8 cellular contexts compared by ENCODE assay signal in genomic region chr17:47830396-47830907, GRCh38. TPM values are rescaled to one million over a fixed set of nuclear protein-coding genes. Genes with fewer than 3 reads are reported as not detected.
DNase-seq lines count a peak whose midpoint lies in the region; ATAC-seq and TF ChIP-seq lines count a peak whose summit lies in the region.

No MANE protein-coding gene starts in this region.

- H3K18ac ChIP-seq in trophoblast cell (ENCODE audit: low read length): no peak overlapping the region

- H3K4me3 ChIP-seq in DND-41 (ENCODE audit: low read depth in 1 of 2, low read length in 2 of 2) (peak overlapping the region; percentile 93 to 97), SJCRH30 (peak overlapping the region; percentile 80), esophagus muscularis mucosa (peak overlapping the region; percentile 74 to 88 (median 86)), trophoblast cell (ENCODE audit: low read depth, low read length) (no peak overlapping the region)

- H4K91ac ChIP-seq in trophoblast cell (ENCODE audit: low read depth, low read length): no peak overlapping the region

- H3K9ac ChIP-seq in DND-41 (ENCODE audit: low read depth, low read length) (peak overlapping the region; percentile 77), trophoblast cell (ENCODE audit: low read length) (no peak overlapping the region)

- ATAC-seq in DND-41 (ENCODE audit: insufficient read depth, low read depth) (no peak), HG02798 (IDR thresholded peaks at IDR 0.05; ENCODE audit: poor library complexity, unreplicated experiment) (no peak)

- TF ChIP-seq EP300 in esophagus muscularis mucosa (IDR thresholded peaks at IDR 0.05): no peak

- H2BK120ac ChIP-seq in trophoblast cell (ENCODE audit: insufficient read depth, low read length, poor library complexity): no peak overlapping the region

- H3K79me1 ChIP-seq in trophoblast cell (ENCODE audit: low read length): peaks cover 3% of the 10 kb centered on the region

- H3K79me2 ChIP-seq in DND-41 (ENCODE audit: insufficient read depth, low read length): peaks cover 32% of the 10 kb centered on the region
- no peaks in the 10 kb centered on the region for H3K79me2 ChIP-seq in trophoblast cell (ENCODE audit: control insufficient read depth, insufficient read depth, low read length, poor library complexity)

- H2AK5ac ChIP-seq in trophoblast cell (ENCODE audit: low read length): no peak overlapping the region

- H4K8ac ChIP-seq in trophoblast cell (ENCODE audit: low read depth, low read length): no peak overlapping the region

- H3K27ac ChIP-seq in DND-41 (ENCODE audit: low read length) (peak overlapping the region; percentile 91), SJCRH30 (no peak overlapping the region), esophagus muscularis mucosa (replicated peaks in 1 of 4) (peak overlapping the region in 3 of 4 donors; percentile 73 to 85 (median 77)), trophoblast cell (ENCODE audit: low read depth, low read length) (no peak overlapping the region)

- DNase-seq in DND-41 (no peak), SJCRH30 (no peak), esophagus muscularis mucosa (ENCODE audit: extremely low spot score) (no peak), trophoblast cell (no peak), mesenteric fat pad (ENCODE audit: low spot score) (no peak), NCI-H446 (lab: John Stamatoyannopoulos, UW) (no peak), NK-92 (lab: John Stamatoyannopoulos, UW; ENCODE audit: unreplicated experiment) (no peak)

- no peak overlapping the region for H3K4ac ChIP-seq in trophoblast cell (ENCODE audit: low read depth, low read length)

- WGBS in esophagus muscularis mucosa: 81% methylated on average over 18 of the region's 18 CpGs
- WGBS in trophoblast cell (ENCODE audit: extremely low coverage, insufficient coverage, insufficient read length): no CpG with 5 or more reads among the region's 18 CpGs

- no peaks in the 10 kb centered on the region for H3K27me3 ChIP-seq in DND-41 (ENCODE audit: insufficient read depth, low read length, poor library complexity)
- no peaks in the 10 kb centered on the region for H3K27me3 ChIP-seq in SJCRH30
- H3K27me3 ChIP-seq in esophagus muscularis mucosa: no peaks in the 10 kb centered on the region
- no peaks in the 10 kb centered on the region for H3K27me3 ChIP-seq in trophoblast cell (ENCODE audit: insufficient read depth, low read length)

- H3K9me3 ChIP-seq in DND-41 (ENCODE audit: insufficient read depth, low read length, severe bottlenecking) (no peaks in the 10 kb centered on the region), SJCRH30 (replicated peaks) (no peaks in the 10 kb centered on the region), esophagus muscularis mucosa (no peaks in the 10 kb centered on the region), trophoblast cell (ENCODE audit: insufficient read depth, low read depth, low read length) (no peaks in the 10 kb centered on the region)

- H2AFZ ChIP-seq in DND-41 (ENCODE audit: low read depth, low read length) (peak overlapping the region; percentile 97; the same call in 1 of the 2 replicates), trophoblast cell (ENCODE audit: insufficient read depth, low read length, poor library complexity) (no peak overlapping the region)

- H4K20me1 ChIP-seq in DND-41 (ENCODE audit: insufficient read depth, low read length): peaks cover 6% of the 10 kb centered on the region

- H4K12ac ChIP-seq in trophoblast cell (ENCODE audit: low read depth, low read length): no peak overlapping the region

- H2BK5ac ChIP-seq in trophoblast cell (ENCODE audit: low read depth, low read length, poor library complexity): no peak overlapping the region

- intact Hi-C loops in esophagus muscularis mucosa (cut with DNase I): no loop called here

- TF ChIP-seq POLR2A in esophagus muscularis mucosa (IDR thresholded peaks at IDR 0.05; ENCODE audit: low read depth): no peak

- H3K4me1 ChIP-seq in DND-41 (ENCODE audit: insufficient read depth, low read length) (peaks cover 30% of the 10 kb centered on the region), SJCRH30 (no peaks in the 10 kb centered on the region), esophagus muscularis mucosa (peaks cover 20 to 28% (median 24%) of the 10 kb centered on the region in 4 donors), trophoblast cell (ENCODE audit: control insufficient read depth in 1 of 2, insufficient read depth in 2 of 2, low read length in 2 of 2) (peaks cover 8% of the 10 kb centered on the region in 2 experiments)

- peaks cover 31% of the 10 kb centered on the region for H3K36me3 ChIP-seq in DND-41 (ENCODE audit: insufficient read depth, low read length)
- H3K36me3 ChIP-seq in SJCRH30: peaks cover 15% of the 10 kb centered on the region; the same call in 1 of the 2 replicates
- peaks cover 24 to 41% (median 34%) of the 10 kb centered on the region in 4 donors for H3K36me3 ChIP-seq in esophagus muscularis mucosa
- H3K36me3 ChIP-seq in trophoblast cell (ENCODE audit: control insufficient read depth in 1 of 2, insufficient read depth in 2 of 2, low read length in 2 of 2): peaks cover 19 to 22% of the 10 kb centered on the region in 2 experiments

- H2BK12ac ChIP-seq in trophoblast cell (ENCODE audit: low read length): no peak overlapping the region

- peak overlapping the region; percentile 73 for H3K4me2 ChIP-seq in DND-41 (ENCODE audit: insufficient read depth, low read length)
- peak overlapping the region; percentile 59 for H3K4me2 ChIP-seq in trophoblast cell (ENCODE audit: low read length)

- H3K14ac ChIP-seq in trophoblast cell (ENCODE audit: low read length): no peak overlapping the region

- TF ChIP-seq CTCF in DND-41 (IDR thresholded peaks at IDR 0.05; ENCODE audit: borderline replicate concordance, extremely low read depth, low read length, poor library complexity, severe bottlenecking) (no peak), esophagus muscularis mucosa (IDR thresholded peaks at IDR 0.05) (no peak)

- H3K23ac ChIP-seq in trophoblast cell (ENCODE audit: low read length): no peak overlapping the region

RNA-seq across cellular contexts. Expression of gene MRPL10, which starts 0.9 kb away (rescaled TPM):
- 45.1 and 46.7 TPM in 2 replicates for total RNA-seq in SJCRH30 (2014; rRNA removed; shearing (Covaris generic))
- total RNA-seq in esophagus muscularis mucosa (10 to 100 TPM; 43.6 to 86.8 (median 63.2) TPM), mesenteric fat pad (33.5 TPM)
- polyA plus RNA-seq in trophoblast cell (2013): 43.6 and 46.2 TPM in 2 replicates

RNA-seq across cellular contexts. Expression of gene LRRC46, which starts 1.0 kb away (rescaled TPM):
- 0.18 and 0.34 TPM in 2 replicates for total RNA-seq in SJCRH30 (2014; rRNA removed; shearing (Covaris generic))
- total RNA-seq in esophagus muscularis mucosa: under 1 TPM in 1 of 4 donors, not detected in 3; 0.45 TPM
- 0.29 and 0.42 TPM in 2 replicates for polyA plus RNA-seq in trophoblast cell (2013)
- total RNA-seq in mesenteric fat pad: not detected

RNA-seq across cellular contexts. Expression of gene OSBPL7, which starts 8.9 kb away (rescaled TPM):
- 8.3 and 10.5 TPM in 2 replicates for total RNA-seq in SJCRH30 (2014; rRNA removed; shearing (Covaris generic))
- 1 to 10 TPM; 2.0 to 8.4 (median 4.7) TPM for total RNA-seq in esophagus muscularis mucosa
- polyA plus RNA-seq in trophoblast cell (2013): 5.0 and 5.2 TPM in 2 replicates
- 5.1 TPM for total RNA-seq in mesenteric fat pad

RNA-seq across cellular contexts. Expression of gene SCRN2, which starts 10.6 kb away (rescaled TPM):
- total RNA-seq in SJCRH30 (2014; rRNA removed; shearing (Covaris generic)): 8.0 and 12.9 TPM in 2 replicates
- total RNA-seq in esophagus muscularis mucosa (10 to 100 TPM in 3 of 4 donors, 1 to 10 TPM in 1; 9.6 to 34.0 (median 23.1) TPM), mesenteric fat pad (70.6 TPM)
- polyA plus RNA-seq in trophoblast cell (2013): 19.9 and 20.8 TPM in 2 replicates

RNA-seq across cellular contexts. Expression of gene SP6, which starts 20.5 kb away (rescaled TPM):
- total RNA-seq in SJCRH30 (2014; rRNA removed; shearing (Covaris generic)): not detected in 2 replicates
- under 1 TPM; under 0.01 to 0.71 (median 0.25) TPM for total RNA-seq in esophagus muscularis mucosa
- polyA plus RNA-seq in trophoblast cell (2013): 209 and 234 TPM in 2 replicates
- total RNA-seq in mesenteric fat pad: 1.9 TPM

Comparison
In these comparisons a context has a peak if more than half of its experiments do, and no peak if none do; other contexts are left out.
1. H3K27ac ChIP-seq: peak in DND-41 (single experiment) and esophagus muscularis mucosa (3 of 4); none in SJCRH30 (single experiment) and trophoblast cell (single experiment).